ENCODE assay signal across 15 cellular contexts in genomic region chr1:29683472-29683871, GRCh38.
DNase-seq lines count a peak whose midpoint lies in the region; ATAC-seq and TF ChIP-seq lines count a peak whose summit lies in the region.
"Had no signal": no experiment of that assay in that cellular context is flagged by ENCODE, and none has a peak within 500 bp of the region (broad histone marks: within the 10 kb centered on the region; RNA-seq: fewer than 3 reads in every experiment).

No MANE protein-coding gene starts in this region.

- POLR2A ChIA-PET in activated CD4-positive, alpha-beta memory T cell treated with anti-CD3 and anti-CD28 coated beads, Interleukin-2, amount 10 ng/mL, durations not matched to agents 7 days and 5 days (lab: Charles Lee): no interaction called here
- POLR2A ChIA-PET in activated CD4-positive, alpha-beta memory T cell treated with anti-CD3 and anti-CD28 coated beads for 36 hours (lab: Charles Lee): no interaction called here

- no peak for TF ChIP-seq CTCF in type B pancreatic cell (conservative IDR thresholded peaks at IDR 0.05)

- no peak overlapping the region for H3K4me3 Mint-ChIP-seq in activated CD4-positive, alpha-beta memory T cell treated with anti-CD3 and anti-CD28 coated beads, Interleukin-2, amount 10 ng/mL, durations not matched to agents 7 days and 5 days
- H3K4me3 Mint-ChIP-seq in activated CD4-positive, alpha-beta memory T cell treated with anti-CD3 and anti-CD28 coated beads for 36 hours: no peak overlapping the region
- no peak overlapping the region for H3K4me3 Mint-ChIP-seq in activated CD8-positive, alpha-beta memory T cell treated with anti-CD3 and anti-CD28 coated beads, Interleukin-2, amount 10 ng/mL, durations not matched to agents 7 days and 5 days
- no peak overlapping the region for H3K4me3 Mint-ChIP-seq in type B pancreatic cell
- H3K4me3 Mint-ChIP-seq: B cell; CD4-positive, CD25-positive, alpha-beta regulatory T cell had no signal

- no peaks in the 10 kb centered on the region for H3K9me3 Mint-ChIP-seq in activated CD4-positive, alpha-beta memory T cell treated with anti-CD3 and anti-CD28 coated beads, Interleukin-2, amount 10 ng/mL, durations not matched to agents 7 days and 5 days
- H3K9me3 Mint-ChIP-seq in activated CD4-positive, alpha-beta memory T cell treated with anti-CD3 and anti-CD28 coated beads for 36 hours: no peaks in the 10 kb centered on the region
- no peaks in the 10 kb centered on the region for H3K9me3 Mint-ChIP-seq in activated CD8-positive, alpha-beta memory T cell treated with anti-CD3 and anti-CD28 coated beads, Interleukin-2, amount 10 ng/mL, durations not matched to agents 7 days and 5 days (ENCODE audit: low read depth)
- no peaks in the 10 kb centered on the region for H3K9me3 Mint-ChIP-seq in type B pancreatic cell
- H3K9me3 Mint-ChIP-seq: CD4-positive, CD25-positive, alpha-beta regulatory T cell had no signal

- H3K27me3 Mint-ChIP-seq in activated CD4-positive, alpha-beta memory T cell treated with anti-CD3 and anti-CD28 coated beads, Interleukin-2, amount 10 ng/mL, durations not matched to agents 7 days and 5 days: no peaks in the 10 kb centered on the region
- peaks cover 17% of the 10 kb centered on the region for H3K27me3 Mint-ChIP-seq in activated CD4-positive, alpha-beta memory T cell treated with anti-CD3 and anti-CD28 coated beads for 36 hours
- no peaks in the 10 kb centered on the region for H3K27me3 Mint-ChIP-seq in activated CD8-positive, alpha-beta memory T cell treated with anti-CD3 and anti-CD28 coated beads, Interleukin-2, amount 10 ng/mL, durations not matched to agents 7 days and 5 days
- H3K27me3 Mint-ChIP-seq in type B pancreatic cell: peaks cover 26% of the 10 kb centered on the region

- peaks cover 10% of the 10 kb centered on the region for H3K4me1 Mint-ChIP-seq in activated CD4-positive, alpha-beta memory T cell treated with anti-CD3 and anti-CD28 coated beads, Interleukin-2, amount 10 ng/mL, durations not matched to agents 7 days and 5 days
- peaks cover 9% of the 10 kb centered on the region for H3K4me1 Mint-ChIP-seq in activated CD4-positive, alpha-beta memory T cell treated with anti-CD3 and anti-CD28 coated beads for 36 hours (ENCODE audit: low read depth)
- peaks cover 8% of the 10 kb centered on the region for H3K4me1 Mint-ChIP-seq in activated CD8-positive, alpha-beta memory T cell treated with anti-CD3 and anti-CD28 coated beads, Interleukin-2, amount 10 ng/mL, durations not matched to agents 7 days and 5 days
- H3K4me1 Mint-ChIP-seq in type B pancreatic cell (ENCODE audit: unreplicated experiment): peaks cover 39% of the 10 kb centered on the region

- H3K27ac Mint-ChIP-seq in activated CD4-positive, alpha-beta memory T cell treated with anti-CD3 and anti-CD28 coated beads, Interleukin-2, amount 10 ng/mL, durations not matched to agents 7 days and 5 days: no peak overlapping the region
- H3K27ac Mint-ChIP-seq in activated CD4-positive, alpha-beta memory T cell treated with anti-CD3 and anti-CD28 coated beads for 36 hours: no peak overlapping the region
- H3K27ac Mint-ChIP-seq in activated CD8-positive, alpha-beta memory T cell treated with anti-CD3 and anti-CD28 coated beads, Interleukin-2, amount 10 ng/mL, durations not matched to agents 7 days and 5 days: no peak overlapping the region
- H3K27ac Mint-ChIP-seq in type B pancreatic cell: no peak overlapping the region
- H3K27ac Mint-ChIP-seq: B cell; CD4-positive, CD25-positive, alpha-beta regulatory T cell had no signal

- intact Hi-C loops in activated CD4-positive, alpha-beta memory T cell treated with anti-CD3 and anti-CD28 coated beads for 36 hours (cut with micrococcal nuclease): no loop called here

- ATAC-seq in activated CD8-positive, alpha-beta memory T cell treated with anti-CD3 and anti-CD28 coated beads, Interleukin-2, amount 10 ng/mL, durations not matched to agents 7 days and 5 days: no peak
- ATAC-seq in left lobe of liver: no peak
- no peak for ATAC-seq in GM18867 (IDR thresholded peaks at IDR 0.05; ENCODE audit: unreplicated experiment)
- no peak for ATAC-seq in esophagus mucosa

- CTCF ChIA-PET in activated CD4-positive, alpha-beta memory T cell treated with anti-CD3 and anti-CD28 coated beads, Interleukin-2, amount 10 ng/mL, durations not matched to agents 7 days and 5 days (lab: Charles Lee): no interaction called here
- CTCF ChIA-PET in activated CD4-positive, alpha-beta memory T cell treated with anti-CD3 and anti-CD28 coated beads for 36 hours (lab: Charles Lee): no interaction called here
- CTCF ChIA-PET in activated CD8-positive, alpha-beta memory T cell treated with anti-CD3 and anti-CD28 coated beads, Interleukin-2, amount 10 ng/mL, durations not matched to agents 7 days and 5 days (lab: Charles Lee): no interaction called here

- peak; percentile 2 for DNase-seq in activated CD4-positive, alpha-beta memory T cell treated with anti-CD3 and anti-CD28 coated beads, Interleukin-2, amount 10 ng/mL, durations not matched to agents 7 days and 5 days
- no peak for DNase-seq in activated CD4-positive, alpha-beta memory T cell treated with anti-CD3 and anti-CD28 coated beads for 36 hours
- peak; percentile 30 for DNase-seq in activated CD8-positive, alpha-beta memory T cell treated with anti-CD3 and anti-CD28 coated beads, Interleukin-2, amount 10 ng/mL, durations not matched to agents 7 days and 5 days
- DNase-seq in left lobe of liver (ENCODE audit: low spot score) (peak; percentile 39), type B pancreatic cell (ENCODE audit: extremely low spot score, unreplicated experiment) (peak; percentile 44), NCI-H2081 treated with DMSO at 0.1 percent for 48 hours (lab: John Stamatoyannopoulos, UW) (no peak)
- DNase-seq: Caco-2; CD4-positive, CD25-positive, alpha-beta regulatory T cell; HCEC 1CT; MV-4-11; NCI-H1417 treated with DMSO at 0.1 percent for 48 hours; NCI-H510A treated with DMSO at 0.1 percent for 48 hours had no signal

- H3K36me3 Mint-ChIP-seq in activated CD4-positive, alpha-beta memory T cell treated with anti-CD3 and anti-CD28 coated beads, Interleukin-2, amount 10 ng/mL, durations not matched to agents 7 days and 5 days (ENCODE audit: low read depth): no peaks in the 10 kb centered on the region
- H3K36me3 Mint-ChIP-seq in activated CD4-positive, alpha-beta memory T cell treated with anti-CD3 and anti-CD28 coated beads for 36 hours: no peaks in the 10 kb centered on the region
- no peaks in the 10 kb centered on the region for H3K36me3 Mint-ChIP-seq in activated CD8-positive, alpha-beta memory T cell treated with anti-CD3 and anti-CD28 coated beads, Interleukin-2, amount 10 ng/mL, durations not matched to agents 7 days and 5 days
- no peaks in the 10 kb centered on the region for H3K36me3 Mint-ChIP-seq in type B pancreatic cell
- H3K36me3 Mint-ChIP-seq: CD4-positive, CD25-positive, alpha-beta regulatory T cell had no signal

Comparison
In these comparisons a context has a peak if more than half of its experiments do, and no peak if none do; other contexts are left out.
1. DNase-seq: peak in activated CD4-positive, alpha-beta memory T cell treated with anti-CD3 and anti-CD28 coated beads, Interleukin-2, amount 10 ng/mL, durations not matched to agents 7 days and 5 days (single experiment), activated CD8-positive, alpha-beta memory T cell treated with anti-CD3 and anti-CD28 coated beads, Interleukin-2, amount 10 ng/mL, durations not matched to agents 7 days and 5 days (single experiment), left lobe of liver (single experiment) and type B pancreatic cell (single experiment); none in activated CD4-positive, alpha-beta memory T cell treated with anti-CD3 and anti-CD28 coated beads for 36 hours (single experiment) and NCI-H2081 treated with DMSO at 0.1 percent for 48 hours (single experiment).